1 cellular context compared by ENCODE assay signal in the genomic region with DNA sequence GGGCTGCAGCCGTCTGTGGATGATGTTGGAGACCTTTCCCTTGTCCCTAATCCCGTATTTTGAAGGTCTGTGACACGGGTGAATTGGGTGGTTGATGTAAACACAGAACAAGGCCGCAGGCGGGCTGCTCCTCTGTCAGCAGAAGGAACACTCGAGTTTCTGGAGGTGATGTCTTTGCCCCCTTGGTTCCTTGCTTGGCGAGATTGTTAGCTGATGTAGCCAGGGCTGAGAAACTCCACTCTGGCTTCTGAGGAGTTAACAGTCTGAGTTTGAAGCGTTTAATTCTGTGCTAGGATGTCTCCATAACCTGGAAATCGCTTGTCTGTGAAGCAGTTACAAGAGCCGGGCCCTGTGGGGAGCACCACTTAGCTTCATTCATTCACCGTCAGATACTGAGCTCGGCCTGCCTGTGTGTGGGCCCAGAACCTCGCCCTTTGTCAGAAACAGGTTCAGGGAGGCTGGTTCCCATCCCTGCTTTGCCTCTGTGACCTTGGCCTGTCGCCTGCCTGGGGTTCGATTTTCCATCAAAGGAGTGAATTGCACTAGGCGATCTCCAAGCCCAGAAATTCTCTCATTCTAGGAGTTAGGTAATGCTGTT.
TF ChIP-seq lines count a peak whose summit lies in the region.

No MANE protein-coding gene starts in this region.

TF ChIP-seq in HepG2, 621 proteins besides CTCF, POLR2A, EP300 and RAD21 (continued from another document and continues in another):
- TF ChIP-seq ZNF343 (CRISPR knock-in tag; IDR thresholded peaks at IDR 0.05), result no peak
- 0 out of 2 replicates have a peak, but pooled peaks have one; percentile 54 for TF ChIP-seq HDAC2 (CRISPR knock-in tag; IDR thresholded peaks at IDR 0.05)
- no peak for TF ChIP-seq TP53 (CRISPR knock-in tag; conservative IDR thresholded peaks at IDR 0.05)
- TF ChIP-seq KIAA2018 (CRISPR knock-in tag; IDR thresholded peaks at IDR 0.05; ENCODE audit: borderline replicate concordance), result no peak
- TF ChIP-seq SPEN (CRISPR knock-in tag; IDR thresholded peaks at IDR 0.05; ENCODE audit: low read depth), result 0 out of 2 replicates have a peak, but pooled peaks have one; percentile 26
- TF ChIP-seq TRAFD1 (CRISPR knock-in tag; IDR thresholded peaks at IDR 0.05; ENCODE audit: borderline replicate concordance), result no peak
- peak; percentile 67; the same call in 1 of the 2 replicates for TF ChIP-seq ZFX (CRISPR knock-in tag; IDR thresholded peaks at IDR 0.05; ENCODE audit: low read depth)
- TF ChIP-seq ATF7 (IDR thresholded peaks at IDR 0.05), result no peak
- no peak for TF ChIP-seq ATF7 (CRISPR knock-in tag; IDR thresholded peaks at IDR 0.05)
- no peak for TF ChIP-seq ZNF570 (CRISPR knock-in tag; IDR thresholded peaks at IDR 0.05; ENCODE audit: borderline replicate concordance)
- no peak for TF ChIP-seq ZNF350 (CRISPR knock-in tag; IDR thresholded peaks at IDR 0.05; ENCODE audit: borderline replicate concordance, low read depth)
- TF ChIP-seq, protein P1, sequence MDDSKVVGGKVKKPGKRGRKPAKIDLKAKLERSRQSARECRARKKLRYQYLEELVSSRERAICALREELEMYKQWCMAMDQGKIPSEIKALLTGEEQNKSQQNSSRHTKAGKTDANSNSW (CRISPR knock-in tag; IDR thresholded peaks at IDR 0.05; ENCODE audit: borderline replicate concordance), result no peak
- TF ChIP-seq ZNF687 (CRISPR knock-in tag; IDR thresholded peaks at IDR 0.05), result peak; percentile 43; the same call in 1 of the 2 replicates
- no peak for TF ChIP-seq ZKSCAN1 (IDR thresholded peaks at IDR 0.05; ENCODE audit: low read length)
- peak; percentile 49; the same call in 1 of the 2 replicates for TF ChIP-seq ZNF24 (IDR thresholded peaks at IDR 0.05)
- TF ChIP-seq, protein P2, sequence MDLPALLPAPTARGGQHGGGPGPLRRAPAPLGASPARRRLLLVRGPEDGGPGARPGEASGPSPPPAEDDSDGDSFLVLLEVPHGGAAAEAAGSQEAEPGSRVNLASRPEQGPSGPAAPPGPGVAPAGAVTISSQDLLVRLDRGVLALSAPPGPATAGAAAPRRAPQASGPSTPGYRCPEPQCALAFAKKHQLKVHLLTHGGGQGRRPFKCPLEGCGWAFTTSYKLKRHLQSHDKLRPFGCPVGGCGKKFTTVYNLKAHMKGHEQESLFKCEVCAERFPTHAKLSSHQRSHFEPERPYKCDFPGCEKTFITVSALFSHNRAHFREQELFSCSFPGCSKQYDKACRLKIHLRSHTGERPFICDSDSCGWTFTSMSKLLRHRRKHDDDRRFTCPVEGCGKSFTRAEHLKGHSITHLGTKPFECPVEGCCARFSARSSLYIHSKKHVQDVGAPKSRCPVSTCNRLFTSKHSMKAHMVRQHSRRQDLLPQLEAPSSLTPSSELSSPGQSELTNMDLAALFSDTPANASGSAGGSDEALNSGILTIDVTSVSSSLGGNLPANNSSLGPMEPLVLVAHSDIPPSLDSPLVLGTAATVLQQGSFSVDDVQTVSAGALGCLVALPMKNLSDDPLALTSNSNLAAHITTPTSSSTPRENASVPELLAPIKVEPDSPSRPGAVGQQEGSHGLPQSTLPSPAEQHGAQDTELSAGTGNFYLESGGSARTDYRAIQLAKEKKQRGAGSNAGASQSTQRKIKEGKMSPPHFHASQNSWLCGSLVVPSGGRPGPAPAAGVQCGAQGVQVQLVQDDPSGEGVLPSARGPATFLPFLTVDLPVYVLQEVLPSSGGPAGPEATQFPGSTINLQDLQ (CRISPR knock-in tag; IDR thresholded peaks at IDR 0.05), result no peak
- TF ChIP-seq CEBPG (CRISPR knock-in tag; IDR thresholded peaks at IDR 0.05), result 0 out of 2 replicates have a peak, but pooled peaks have one; percentile 26
- TF ChIP-seq ZNF138 (CRISPR knock-in tag; IDR thresholded peaks at IDR 0.05; ENCODE audit: low read depth), result no peak
- 0 out of 2 replicates have a peak, but pooled peaks have one; percentile 24 for TF ChIP-seq TBX2 (CRISPR knock-in tag; IDR thresholded peaks at IDR 0.05; ENCODE audit: borderline replicate concordance)
- TF ChIP-seq HIVEP1 (CRISPR knock-in tag; IDR thresholded peaks at IDR 0.05), result 0 out of 2 replicates have a peak, but pooled peaks have one; percentile 51
- no peak for TF ChIP-seq CHD4 (IDR thresholded peaks at IDR 0.05; ENCODE audit: borderline replicate concordance, low read length)
- TF ChIP-seq, protein P3, sequence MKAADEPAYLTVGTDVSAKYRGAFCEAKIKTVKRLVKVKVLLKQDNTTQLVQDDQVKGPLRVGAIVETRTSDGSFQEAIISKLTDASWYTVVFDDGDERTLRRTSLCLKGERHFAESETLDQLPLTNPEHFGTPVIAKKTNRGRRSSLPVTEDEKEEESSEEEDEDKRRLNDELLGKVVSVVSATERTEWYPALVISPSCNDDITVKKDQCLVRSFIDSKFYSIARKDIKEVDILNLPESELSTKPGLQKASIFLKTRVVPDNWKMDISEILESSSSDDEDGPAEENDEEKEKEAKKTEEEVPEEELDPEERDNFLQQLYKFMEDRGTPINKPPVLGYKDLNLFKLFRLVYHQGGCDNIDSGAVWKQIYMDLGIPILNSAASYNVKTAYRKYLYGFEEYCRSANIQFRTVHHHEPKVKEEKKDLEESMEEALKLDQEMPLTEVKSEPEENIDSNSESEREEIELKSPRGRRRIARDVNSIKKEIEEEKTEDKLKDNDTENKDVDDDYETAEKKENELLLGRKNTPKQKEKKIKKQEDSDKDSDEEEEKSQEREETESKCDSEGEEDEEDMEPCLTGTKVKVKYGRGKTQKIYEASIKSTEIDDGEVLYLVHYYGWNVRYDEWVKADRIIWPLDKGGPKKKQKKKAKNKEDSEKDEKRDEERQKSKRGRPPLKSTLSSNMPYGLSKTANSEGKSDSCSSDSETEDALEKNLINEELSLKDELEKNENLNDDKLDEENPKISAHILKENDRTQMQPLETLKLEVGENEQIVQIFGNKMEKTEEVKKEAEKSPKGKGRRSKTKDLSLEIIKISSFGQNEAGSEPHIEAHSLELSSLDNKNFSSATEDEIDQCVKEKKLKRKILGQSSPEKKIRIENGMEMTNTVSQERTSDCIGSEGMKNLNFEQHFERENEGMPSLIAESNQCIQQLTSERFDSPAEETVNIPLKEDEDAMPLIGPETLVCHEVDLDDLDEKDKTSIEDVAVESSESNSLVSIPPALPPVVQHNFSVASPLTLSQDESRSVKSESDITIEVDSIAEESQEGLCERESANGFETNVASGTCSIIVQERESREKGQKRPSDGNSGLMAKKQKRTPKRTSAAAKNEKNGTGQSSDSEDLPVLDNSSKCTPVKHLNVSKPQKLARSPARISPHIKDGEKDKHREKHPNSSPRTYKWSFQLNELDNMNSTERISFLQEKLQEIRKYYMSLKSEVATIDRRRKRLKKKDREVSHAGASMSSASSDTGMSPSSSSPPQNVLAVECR (CRISPR knock-in tag; IDR thresholded peaks at IDR 0.05; ENCODE audit: borderline replicate concordance), result peak; percentile 32; the same call in 1 of the 2 replicates
- TF ChIP-seq HDAC1 (CRISPR knock-in tag; IDR thresholded peaks at IDR 0.05), result peak; percentile 34; the same call in 1 of the 2 replicates
- no peak for TF ChIP-seq ZBTB25 (CRISPR knock-in tag; IDR thresholded peaks at IDR 0.05)
- no peak for TF ChIP-seq ZNF839 (CRISPR knock-in tag; IDR thresholded peaks at IDR 0.05; ENCODE audit: borderline replicate concordance)
- TF ChIP-seq, protein P4, sequence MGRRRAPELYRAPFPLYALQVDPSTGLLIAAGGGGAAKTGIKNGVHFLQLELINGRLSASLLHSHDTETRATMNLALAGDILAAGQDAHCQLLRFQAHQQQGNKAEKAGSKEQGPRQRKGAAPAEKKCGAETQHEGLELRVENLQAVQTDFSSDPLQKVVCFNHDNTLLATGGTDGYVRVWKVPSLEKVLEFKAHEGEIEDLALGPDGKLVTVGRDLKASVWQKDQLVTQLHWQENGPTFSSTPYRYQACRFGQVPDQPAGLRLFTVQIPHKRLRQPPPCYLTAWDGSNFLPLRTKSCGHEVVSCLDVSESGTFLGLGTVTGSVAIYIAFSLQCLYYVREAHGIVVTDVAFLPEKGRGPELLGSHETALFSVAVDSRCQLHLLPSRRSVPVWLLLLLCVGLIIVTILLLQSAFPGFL (CRISPR knock-in tag; IDR thresholded peaks at IDR 0.05), result no peak
